In the genomic region with DNA sequence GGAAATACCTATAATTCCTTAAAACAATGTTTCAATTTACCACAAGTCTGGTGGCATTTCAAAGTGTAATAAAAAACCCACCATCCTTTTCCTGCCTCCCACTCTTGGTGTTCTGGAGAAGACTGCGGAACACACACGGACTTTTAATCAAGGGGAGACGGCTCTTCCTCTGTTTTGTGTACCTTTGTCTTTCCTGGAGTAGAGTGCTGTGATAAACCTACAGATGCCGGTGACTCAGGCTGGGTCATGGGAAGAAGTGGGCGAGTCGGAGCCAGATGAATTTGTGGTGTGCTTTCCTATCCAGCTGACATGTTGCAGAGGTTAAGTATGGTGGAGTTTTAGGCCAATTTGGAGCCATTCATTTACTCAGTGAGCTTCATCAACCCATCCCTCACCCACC, we compare ENCODE assay signal across 20 cellular contexts. TPM values are rescaled to one million over a fixed set of nuclear protein-coding genes. Genes with fewer than 3 reads are reported as not detected.
DNase-seq lines count a peak whose midpoint lies in the region; ATAC-seq and TF ChIP-seq lines count a peak whose summit lies in the region.
"Had no signal": no experiment of that assay in that cellular context is flagged by ENCODE, and none has a peak within 500 bp of the region (broad histone marks: within the 10 kb centered on the region; RNA-seq: fewer than 3 reads in every experiment).

No MANE protein-coding gene starts in this region.

- no peak overlapping the region for H3K27ac ChIP-seq in gastrocnemius medialis
- H3K27ac ChIP-seq: KMS-11, sigmoid colon had no signal

- no peaks in the 10 kb centered on the region for H3K27me3 ChIP-seq in gastrocnemius medialis
- H3K27me3 ChIP-seq: sigmoid colon had no signal

- DNase-seq in HK-2 (ENCODE audit: unreplicated experiment) (peak; percentile 14), amniotic stem cell (lab: John Stamatoyannopoulos, UW) (peak; percentile 14), foreskin fibroblast (peak; percentile 73 to 78), renal cortical epithelial cell (ENCODE audit: low read depth) (peak; percentile 76), erythroblast (lab: John Stamatoyannopoulos, UW) (no peak), GDM1 (lab: John Stamatoyannopoulos, UW) (no peak), ureter (ENCODE audit: low spot score) (no peak), gastrocnemius medialis (no peak)
- DNase-seq: activated CD4-positive, alpha-beta T cell treated with anti-CD3 and anti-CD28 coated beads for 1 hour; activated T-cell treated with anti-CD3 and anti-CD28 coated beads, Interleukin-2, amount 50 U/mL, for 1 hour; CD4-positive, CD25-positive, alpha-beta regulatory T cell; effector CD4-positive, alpha-beta T cell; left colon; NCI-H146; NCI-H510A; sigmoid colon; stimulated activated naive CD8-positive, alpha-beta T cell treated with anti-CD3 and anti-CD28 coated beads, Interleukin-15, amount 100 ng/mL, for 72 hours; T-helper 2 cell had no signal

- H3K4me3 ChIP-seq in foreskin fibroblast (ENCODE audit: low read depth in 1 of 2, low read length in 2 of 2) (no peak overlapping the region), gastrocnemius medialis (no peak overlapping the region)
- H3K4me3 ChIP-seq: sigmoid colon had no signal

- H3K4me1 ChIP-seq in gastrocnemius medialis, result no peaks in the 10 kb centered on the region
- H3K4me1 ChIP-seq: sigmoid colon had no signal

- in situ Hi-C loops in gastrocnemius medialis (cut with MboI; ENCODE audit: low sequenced_read_pairs in 4 of 4), result no loop called here

- no peaks in the 10 kb centered on the region for H3K36me3 ChIP-seq in gastrocnemius medialis
- H3K36me3 ChIP-seq: sigmoid colon had no signal

- TF ChIP-seq POLR2A in erythroblast (IDR thresholded peaks at IDR 0.05; ENCODE audit: low read length), result no peak
- no peak for TF ChIP-seq POLR2A in gastrocnemius medialis (IDR thresholded peaks at IDR 0.05)

- intact Hi-C loops in gastrocnemius medialis (cut with DNase I; ENCODE audit: low total_unique reads), result no loop called here

- no peak for ATAC-seq in gastrocnemius medialis
- ATAC-seq: left colon; Panc1; stimulated activated naive CD8-positive, alpha-beta T cell treated with anti-CD3 and anti-CD28 coated beads, Interleukin-15, amount 100 ng/mL, for 72 hours had no signal

- no peak for TF ChIP-seq CTCF in foreskin fibroblast (IDR thresholded peaks at IDR 0.05; ENCODE audit: low read depth, low read length)
- TF ChIP-seq CTCF in gastrocnemius medialis (IDR thresholded peaks at IDR 0.05 in 4 of 5, conservative IDR thresholded peaks at IDR 0.05 in 1 of 5), result no peak

- no peaks in the 10 kb centered on the region for H3K9me3 ChIP-seq in gastrocnemius medialis
- H3K9me3 ChIP-seq: sigmoid colon had no signal

RNA-seq across cellular contexts. Expression of a gene that starts 35.9 kb away (rescaled TPM):
- total RNA-seq in renal cortical epithelial cell, result 9.4 and 33.8 TPM in 2 replicates
- total RNA-seq in ureter, result 43.5 TPM
- total RNA-seq in gastrocnemius medialis, result 10 to 100 TPM; 17.3 to 54.8 (median 29.3) TPM

RNA-seq across cellular contexts. Expression of a gene that starts 35.9 kb away (rescaled TPM):
- 13.9 and 65.8 TPM in 2 replicates for total RNA-seq in renal cortical epithelial cell
- total RNA-seq in ureter, result 17.4 TPM
- 10 to 100 TPM in 1 of 4 donors, 1 to 10 TPM in 3; 2.0 to 22.2 (median 6.2) TPM for total RNA-seq in gastrocnemius medialis

Comparison
In these comparisons a context has a peak if more than half of its experiments do, and no peak if none do; other contexts are left out.
1. DNase-seq: peak in HK-2 (single experiment), amniotic stem cell (single experiment), foreskin fibroblast (2 of 2) and renal cortical epithelial cell (single experiment); none in erythroblast (0 of 2), GDM1 (single experiment), ureter (single experiment) and gastrocnemius medialis (0 of 2).